18 cellular contexts compared by ENCODE assay signal in genomic region chr5:132391247-132391646, GRCh38.
"Had no signal": no experiment of that assay in that cellular context is flagged by ENCODE, and none has a peak within 500 bp of the region (broad histone marks: within the 10 kb centered on the region; RNA-seq: fewer than 3 reads in every experiment).

No MANE protein-coding gene starts in this region.

- ATAC-seq: activated CD8-positive, alpha-beta T cell treated with anti-CD3 and anti-CD28 coated beads, Interleukin-2, amount 10 ng/mL, durations not matched to agents 7 days and 5 days; body of pancreas; left cardiac atrium; lower lobe of right lung; natural killer cell; psoas muscle had no signal

- H3K27ac Mint-ChIP-seq: activated CD8-positive, alpha-beta T cell treated with anti-CD3 and anti-CD28 coated beads, Interleukin-2, amount 10 ng/mL, durations not matched to agents 7 days and 5 days; stimulated activated naive CD8-positive, alpha-beta T cell treated with anti-CD3 and anti-CD28 coated beads, Interleukin-15, Interleukin-2, amounts not matched to agents 100 ng/mL and 50 ng/mL, for 24 hours had no signal

- H3K36me3 Mint-ChIP-seq: natural killer cell had no signal

- H3K4me3 Mint-ChIP-seq: activated CD8-positive, alpha-beta T cell treated with anti-CD3 and anti-CD28 coated beads, Interleukin-2, amount 10 ng/mL, durations not matched to agents 7 days and 5 days; immature natural killer cell; natural killer cell; stimulated activated naive CD8-positive, alpha-beta T cell treated with anti-CD3 and anti-CD28 coated beads, Interleukin-15, Interleukin-2, amounts not matched to agents 100 ng/mL and 50 ng/mL, for 24 hours had no signal

- DNase-seq: activated CD4-positive, alpha-beta T cell treated with anti-CD3 and anti-CD28 coated beads for 1 hour; activated CD8-positive, alpha-beta T cell treated with anti-CD3 and anti-CD28 coated beads, Interleukin-2, amount 10 ng/mL, durations not matched to agents 7 days and 5 days; activated naive CD4-positive, alpha-beta T cell treated with anti-CD3 and anti-CD28 coated beads, Interleukin-2, amount 50 U/mL, for 16 hours; body of pancreas; central memory CD4-positive, alpha-beta T cell; dermis blood vessel endothelial cell; immature natural killer cell; left cardiac atrium; lower lobe of right lung; natural killer cell; nucleus accumbens; psoas muscle; sigmoid colon; stimulated activated CD4-positive, alpha-beta T cell treated with anti-CD3 and anti-CD28 coated beads, Interleukin-12 subunit alpha, Interleukin-12 subunit beta, amount 100 ng/mL, for 4 hours; stimulated activated CD4-positive, alpha-beta T cell treated with anti-CD3 and anti-CD28 coated beads, Interleukin-2, amount 100 ng/mL, for 48 hours; T1000 had no signal

- H3K9me3 Mint-ChIP-seq: activated T-helper 2 cell treated with anti-CD3 and anti-CD28 coated beads, Interferon-gamma antibody, Interleukin-2, Interleukin-4, amounts not matched to agents 10 μg/mL and 5 μg/mL and 100 μg/mL, durations not matched to agents 14 hours and 24 hours and 36 hours; immature natural killer cell; natural killer cell; stimulated activated naive CD8-positive, alpha-beta T cell treated with anti-CD3 and anti-CD28 coated beads, Interleukin-15, Interleukin-2, amounts not matched to agents 100 ng/mL and 50 ng/mL, for 24 hours had no signal

- H3K27me3 Mint-ChIP-seq: stimulated activated naive CD8-positive, alpha-beta T cell treated with anti-CD3 and anti-CD28 coated beads, Interleukin-15, Interleukin-2, amounts not matched to agents 100 ng/mL and 50 ng/mL, for 24 hours had no signal
